ENCODE assay signal across 31 cellular contexts in genomic region chr10:92490387-92490786, GRCh38.
DNase-seq lines count a peak whose midpoint lies in the region; TF ChIP-seq lines count a peak whose summit lies in the region.
"Had no signal": no experiment of that assay in that cellular context is flagged by ENCODE, and none has a peak within 500 bp of the region (broad histone marks: within the 10 kb centered on the region; RNA-seq: fewer than 3 reads in every experiment).

No MANE protein-coding gene starts in this region.

- no peaks in the 10 kb centered on the region for H3K9me3 ChIP-seq in ascending aorta
- H3K9me3 ChIP-seq: A549, BE2C, HAP-1, right atrium auricular region, SJCRH30, testis had no signal

- H3K36me3 Mint-ChIP-seq in endothelial cell (ENCODE audit: low read depth, unreplicated experiment) = peaks cover 30% of the 10 kb centered on the region

- no peaks in the 10 kb centered on the region for H3K27me3 ChIP-seq in kidney epithelial cell (ENCODE audit: control insufficient read depth, insufficient read depth, low read length)
- H3K27me3 ChIP-seq in ascending aorta = no peaks in the 10 kb centered on the region
- H3K27me3 ChIP-seq: BE2C, right atrium auricular region, SJCRH30, testis had no signal

- peak overlapping the region; percentile 1 for H3K4me3 Mint-ChIP-seq in endothelial cell (ENCODE audit: unreplicated experiment)
- H3K4me3 Mint-ChIP-seq: activated CD4-positive, alpha-beta T cell treated with anti-CD3 and anti-CD28 coated beads, Interleukin-2, amount 10 ng/mL, durations not matched to agents 24 days and 14 days; activated naive CD4-positive, alpha-beta T cell treated with anti-CD3 and anti-CD28 coated beads, Interleukin-2, amount 50 U/mL, for 24 hours; CD8-positive, alpha-beta memory T cell had no signal

- H3K27ac ChIP-seq in ascending aorta = no peak overlapping the region
- H3K27ac ChIP-seq: A549, parathyroid adenoma, right atrium auricular region, SJCRH30, testis had no signal

- no peak for TF ChIP-seq CTCF in endothelial cell (IDR thresholded peaks at IDR 0.05; ENCODE audit: unreplicated experiment)
- no peak for TF ChIP-seq CTCF in kidney epithelial cell (IDR thresholded peaks at IDR 0.05; ENCODE audit: insufficient read depth, low read length, poor library complexity, severe bottlenecking)
- TF ChIP-seq CTCF in ascending aorta (IDR thresholded peaks at IDR 0.05) = no peak

- DNase-seq in EH (ENCODE audit: low read depth) (peak; percentile 8), M059J (ENCODE audit: low read depth) (peak; percentile 3), endothelial cell (ENCODE audit: low spot score) (no peak), kidney epithelial cell (ENCODE audit: low read depth) (peak; percentile 1), putamen (ENCODE audit: low spot score) (no peak), HuH-7 (ENCODE audit: low spot score) (no peak), ascending aorta (ENCODE audit: low spot score in 2 of 2) (no peak), AML-193 (lab: John Stamatoyannopoulos, UW) (no peak)
- DNase-seq: activated CD4-positive, alpha-beta T cell treated with anti-CD3 and anti-CD28 coated beads, Interleukin-2, amount 10 ng/mL, durations not matched to agents 24 days and 14 days; activated CD8-positive, alpha-beta memory T cell treated with anti-CD3 and anti-CD28 coated beads for 24 hours; aorta; BE2C; CD8-positive, alpha-beta memory T cell; Kasumi-1; left ventricle myocardium superior; MV-4-11; NCI-H1436; NCI-H2081; NCI-H226; NCI-H748 treated with DMSO at 0.1 percent for 48 hours; SJCRH30; small intestine; stimulated activated CD4-positive, alpha-beta T cell treated with anti-CD3 and anti-CD28 coated beads, Interleukin-1b, Interleukin-23, amount 100 ng/mL, for 48 hours; stimulated activated naive CD8-positive, alpha-beta T cell treated with anti-CD3 and anti-CD28 coated beads, Interleukin-15, Interleukin-2, amounts not matched to agents 100 U/mL and 50 U/mL, for 24 hours; T1000; testis had no signal

- H3K4me1 ChIP-seq in ascending aorta = no peaks in the 10 kb centered on the region
- H3K4me1 ChIP-seq: A549, HAP-1, parathyroid adenoma, right atrium auricular region, SJCRH30, testis had no signal

- no peaks in the 10 kb centered on the region for H3K27me3 Mint-ChIP-seq in endothelial cell (ENCODE audit: unreplicated experiment)
- H3K27me3 Mint-ChIP-seq: activated CD4-positive, alpha-beta T cell treated with anti-CD3 and anti-CD28 coated beads, Interleukin-2, amount 10 ng/mL, durations not matched to agents 24 days and 14 days; activated naive CD4-positive, alpha-beta T cell treated with anti-CD3 and anti-CD28 coated beads, Interleukin-2, amount 50 U/mL, for 24 hours; CD8-positive, alpha-beta memory T cell had no signal

- no peaks in the 10 kb centered on the region for H3K36me3 ChIP-seq in kidney epithelial cell (ENCODE audit: control insufficient read depth, insufficient read depth, low read length)
- peaks cover 19 to 52% of the 10 kb centered on the region in 2 donors for H3K36me3 ChIP-seq in ascending aorta

- intact Hi-C loops in ascending aorta (cut with DNase I) = no loop called here

- no peaks in the 10 kb centered on the region for H3K9me3 Mint-ChIP-seq in endothelial cell (ENCODE audit: unreplicated experiment)
- H3K9me3 Mint-ChIP-seq: activated CD4-positive, alpha-beta T cell treated with anti-CD3 and anti-CD28 coated beads, Interleukin-2, amount 10 ng/mL, durations not matched to agents 24 days and 14 days; activated naive CD4-positive, alpha-beta T cell treated with anti-CD3 and anti-CD28 coated beads, Interleukin-2, amount 50 U/mL, for 24 hours; CD8-positive, alpha-beta memory T cell had no signal

- H3K27ac Mint-ChIP-seq in endothelial cell (ENCODE audit: unreplicated experiment) = no peak overlapping the region
- H3K27ac Mint-ChIP-seq: activated CD4-positive, alpha-beta T cell treated with anti-CD3 and anti-CD28 coated beads, Interleukin-2, amount 10 ng/mL, durations not matched to agents 24 days and 14 days; activated naive CD4-positive, alpha-beta T cell treated with anti-CD3 and anti-CD28 coated beads, Interleukin-2, amount 50 U/mL, for 24 hours had no signal

- H3K4me1 Mint-ChIP-seq in endothelial cell (ENCODE audit: unreplicated experiment) = no peaks in the 10 kb centered on the region
- H3K4me1 Mint-ChIP-seq: activated naive CD4-positive, alpha-beta T cell treated with anti-CD3 and anti-CD28 coated beads, Interleukin-2, amount 50 U/mL, for 24 hours; CD8-positive, alpha-beta memory T cell had no signal

- H3K4me3 ChIP-seq in kidney epithelial cell (ENCODE audit: low read depth, low read length) (no peak overlapping the region), ascending aorta (no peak overlapping the region)
- H3K4me3 ChIP-seq: A549, HAP-1, right atrium auricular region, SJCRH30, testis had no signal

Comparison
In these comparisons a context has a peak if more than half of its experiments do, and no peak if none do; other contexts are left out.
1. DNase-seq: peak in EH (single experiment), M059J (single experiment) and kidney epithelial cell (single experiment); none in endothelial cell (single experiment), putamen (single experiment), HuH-7 (single experiment), ascending aorta (0 of 2) and AML-193 (0 of 2).